17 cellular contexts compared by ENCODE assay signal in genomic region chr19:8302734-8303133, GRCh38. TPM values are rescaled to one million over a fixed set of nuclear protein-coding genes. Genes with fewer than 3 reads are reported as not detected.
DNase-seq lines count a peak whose midpoint lies in the region; ATAC-seq and TF ChIP-seq lines count a peak whose summit lies in the region.
"Had no signal": no experiment of that assay in that cellular context is flagged by ENCODE, and none has a peak within 500 bp of the region (broad histone marks: within the 10 kb centered on the region; RNA-seq: fewer than 3 reads in every experiment).

No MANE protein-coding gene starts in this region.

- no peaks in the 10 kb centered on the region for H3K9me3 ChIP-seq in lung (ENCODE audit: control insufficient read depth in 2 of 2, insufficient read depth in 1 of 2, low read length in 1 of 2)
- H3K9me3 ChIP-seq in naive thymus-derived CD4-positive, alpha-beta T cell (ENCODE audit: control insufficient read depth in 2 of 3, low read length in 3 of 3): no peaks in the 10 kb centered on the region
- H3K9me3 ChIP-seq: Caco-2, colonic mucosa, HAP-1 had no signal

- H3K36me3 Mint-ChIP-seq in natural killer cell: no peaks in the 10 kb centered on the region
- H3K36me3 Mint-ChIP-seq in natural killer cell treated with Interleukin-12 subunit alpha and Interleukin-12 subunit beta and Interleukin-15 and Interleukin-18, amount 100 ng/mL, for 72 hours: no peaks in the 10 kb centered on the region
- H3K36me3 Mint-ChIP-seq in naive thymus-derived CD4-positive, alpha-beta T cell: peaks cover 0 to 4% (median 0%) of the 10 kb centered on the region in 5 donors

- no peak overlapping the region for H3K4me3 ChIP-seq in lung
- H3K4me3 ChIP-seq in naive thymus-derived CD4-positive, alpha-beta T cell (ENCODE audit: low read length): no peak overlapping the region
- H3K4me3 ChIP-seq: colonic mucosa, HAP-1 had no signal

- peak; percentile 13 for DNase-seq in natural killer cell
- DNase-seq in natural killer cell treated with Interleukin-12 subunit alpha and Interleukin-12 subunit beta and Interleukin-15 and Interleukin-18, amount 100 ng/mL, for 72 hours (ENCODE audit: low spot score): no peak
- DNase-seq in activated CD8-positive, alpha-beta memory T cell treated with anti-CD3 and anti-CD28 coated beads, Interleukin-2, amount 50 U/mL, for 4 hours: peak; percentile 6
- peak; percentile 20 for DNase-seq in lung (ENCODE audit: low spot score)
- DNase-seq in naive thymus-derived CD4-positive, alpha-beta T cell: no peak
- DNase-seq: activated naive CD4-positive, alpha-beta T cell; MV-4-11; NCI-H2029; NCI-H446 had no signal

- H3K9me3 Mint-ChIP-seq in natural killer cell: no peaks in the 10 kb centered on the region
- no peaks in the 10 kb centered on the region for H3K9me3 Mint-ChIP-seq in natural killer cell treated with Interleukin-12 subunit alpha and Interleukin-12 subunit beta and Interleukin-15 and Interleukin-18, amount 100 ng/mL, for 72 hours
- H3K9me3 Mint-ChIP-seq in naive thymus-derived CD4-positive, alpha-beta T cell: no peaks in the 10 kb centered on the region
- H3K9me3 Mint-ChIP-seq: mesothelial cell of epicardium had no signal

- POLR2A ChIA-PET in naive thymus-derived CD4-positive, alpha-beta T cell (lab: Charles Lee): interaction anchor here (0.6 to 1.6 kb wide), 2 partner anchors 28 to 33 kb away, joined by 4 read pairs; no protein-coding TSS in a partner anchor

- ATAC-seq in natural killer cell (no peak), lung (ENCODE audit: insufficient read depth, low FRiP score) (no peak), HG02938 (IDR thresholded peaks at IDR 0.05; ENCODE audit: unreplicated experiment) (no peak), GM21526 (IDR thresholded peaks at IDR 0.05; ENCODE audit: low FRiP score, unreplicated experiment) (no peak)
- no peak for ATAC-seq in natural killer cell treated with Interleukin-12 subunit alpha and Interleukin-12 subunit beta and Interleukin-15 and Interleukin-18, amount 100 ng/mL, for 72 hours
- ATAC-seq in naive thymus-derived CD4-positive, alpha-beta T cell: no peak
- ATAC-seq: stimulated activated naive CD8-positive, alpha-beta T cell treated with anti-CD3 and anti-CD28 coated beads, Interleukin-15, Interleukin-2, amounts not matched to agents 100 U/mL and 50 U/mL, for 24 hours had no signal

- TF ChIP-seq CTCF in natural killer cell (IDR thresholded peaks at IDR 0.05) (no peak), lung (IDR thresholded peaks at IDR 0.05; ENCODE audit: control extremely low read depth, extremely low read depth) (no peak)

- H3K27me3 Mint-ChIP-seq in natural killer cell (ENCODE audit: low read depth in 2 of 2): no peaks in the 10 kb centered on the region
- H3K27me3 Mint-ChIP-seq in natural killer cell treated with Interleukin-12 subunit alpha and Interleukin-12 subunit beta and Interleukin-15 and Interleukin-18, amount 100 ng/mL, for 72 hours: no peaks in the 10 kb centered on the region
- H3K27me3 Mint-ChIP-seq in naive thymus-derived CD4-positive, alpha-beta T cell: no peaks in the 10 kb centered on the region

- peaks cover 21 to 29% of the 10 kb centered on the region in 2 donors for H3K4me1 Mint-ChIP-seq in natural killer cell
- peaks cover 17 to 21% of the 10 kb centered on the region in 2 donors for H3K4me1 Mint-ChIP-seq in natural killer cell treated with Interleukin-12 subunit alpha and Interleukin-12 subunit beta and Interleukin-15 and Interleukin-18, amount 100 ng/mL, for 72 hours (ENCODE audit: low read depth in 2 of 2)
- peaks cover 10 to 22% (median 19%) of the 10 kb centered on the region in 7 donors for H3K4me1 Mint-ChIP-seq in naive thymus-derived CD4-positive, alpha-beta T cell

- peaks cover 0 to 8% of the 10 kb centered on the region in 2 donors for H3K36me3 ChIP-seq in lung (ENCODE audit: control insufficient read depth in 2 of 2, insufficient read depth in 2 of 2, low read length in 2 of 2)
- peaks cover 0 to 25% (median 0%) of the 10 kb centered on the region in 3 experiments for H3K36me3 ChIP-seq in naive thymus-derived CD4-positive, alpha-beta T cell (ENCODE audit: control insufficient read depth in 2 of 3, insufficient read depth in 3 of 3, low read length in 3 of 3)
- H3K36me3 ChIP-seq: colonic mucosa had no signal

- H3K4me1 ChIP-seq in lung (ENCODE audit: control insufficient read depth in 2 of 2, insufficient read depth in 2 of 2, low read length in 2 of 2): peaks cover 0 to 10% of the 10 kb centered on the region in 2 donors
- peaks cover 12 to 16% of the 10 kb centered on the region in 2 donors for H3K4me1 ChIP-seq in naive thymus-derived CD4-positive, alpha-beta T cell (ENCODE audit: control insufficient read depth in 2 of 2, insufficient read depth in 2 of 2, low read length in 2 of 2)
- H3K4me1 ChIP-seq: Caco-2, colonic mucosa, HAP-1 had no signal

- no peak overlapping the region for H3K27ac ChIP-seq in lung (ENCODE audit: low read depth in 1 of 2, low read length in 1 of 2)
- no peak overlapping the region for H3K27ac ChIP-seq in naive thymus-derived CD4-positive, alpha-beta T cell (ENCODE audit: low read depth, low read length)
- H3K27ac ChIP-seq: colonic mucosa, HL-60 had no signal

- WGBS in lung, 2 donors: 73 to 75% methylated on average over 7 of the region's 7 CpGs

- intact Hi-C loops in natural killer cell (cut with micrococcal nuclease): no loop called here
- intact Hi-C loops in naive thymus-derived CD4-positive, alpha-beta T cell (cut with micrococcal nuclease): loop anchor here (10.0 kb wide), 3 partner anchors 48 to 1108 kb away; partner anchors contain the start of gene PNPLA6 (in 1 of the 2)

- no peak overlapping the region for H3K4me3 Mint-ChIP-seq in natural killer cell
- H3K4me3 Mint-ChIP-seq in natural killer cell treated with Interleukin-12 subunit alpha and Interleukin-12 subunit beta and Interleukin-15 and Interleukin-18, amount 100 ng/mL, for 72 hours: no peak overlapping the region
- H3K4me3 Mint-ChIP-seq in naive thymus-derived CD4-positive, alpha-beta T cell: no peak overlapping the region
- H3K4me3 Mint-ChIP-seq: mesothelial cell of epicardium had no signal

- no peaks in the 10 kb centered on the region for H3K27me3 ChIP-seq in lung (ENCODE audit: control insufficient read depth, insufficient read depth)
- H3K27me3 ChIP-seq in naive thymus-derived CD4-positive, alpha-beta T cell (ENCODE audit: control insufficient read depth in 2 of 2, insufficient read depth in 2 of 2, low read length in 2 of 2): no peaks in the 10 kb centered on the region
- H3K27me3 ChIP-seq: colonic mucosa had no signal

- H3K27ac Mint-ChIP-seq in natural killer cell: no peak overlapping the region
- no peak overlapping the region for H3K27ac Mint-ChIP-seq in natural killer cell treated with Interleukin-12 subunit alpha and Interleukin-12 subunit beta and Interleukin-15 and Interleukin-18, amount 100 ng/mL, for 72 hours
- no peak overlapping the region for H3K27ac Mint-ChIP-seq in naive thymus-derived CD4-positive, alpha-beta T cell
- H3K27ac Mint-ChIP-seq: mesothelial cell of epicardium had no signal

- CTCF ChIA-PET in naive thymus-derived CD4-positive, alpha-beta T cell (lab: Charles Lee): interaction anchor here (0.7 kb wide), 1 partner anchor 53 kb away, joined by 4 read pairs; no protein-coding TSS in a partner anchor

RNA-seq across cellular contexts. Expression of gene CD320, which starts 5.4 kb away (rescaled TPM):
- total RNA-seq in natural killer cell (10 to 100 TPM; 17.0 to 47.1 (median 38.7) TPM), lung (10 to 100 TPM; 19.1 to 53.8 TPM)
- 100 to 1,000 TPM in 1 of 2 donors, 10 to 100 TPM in 1; 45.2 to 110 TPM for total RNA-seq in natural killer cell treated with Interleukin-12 subunit alpha and Interleukin-12 subunit beta and Interleukin-15 and Interleukin-18, amount 100 ng/mL, for 72 hours
- 10 to 100 TPM; 38.6 to 55.6 TPM for polyA plus RNA-seq in lung
- total RNA-seq in naive thymus-derived CD4-positive, alpha-beta T cell: 10 to 100 TPM; 20.5 to 52.0 (median 27.2) TPM
- 10 to 100 TPM; 42.2 to 44.0 TPM for polyA plus RNA-seq in naive thymus-derived CD4-positive, alpha-beta T cell

RNA-seq across cellular contexts. Expression of gene NDUFA7, which starts 18.4 kb away (rescaled TPM):
- total RNA-seq in natural killer cell (10 to 100 TPM; 19.3 to 28.5 (median 28.4) TPM), lung (10 to 100 TPM; 10.6 to 54.1 TPM)
- total RNA-seq in natural killer cell treated with Interleukin-12 subunit alpha and Interleukin-12 subunit beta and Interleukin-15 and Interleukin-18, amount 100 ng/mL, for 72 hours: 10 to 100 TPM; 31.2 to 42.2 TPM
- 100 to 1,000 TPM; 119 to 239 TPM for polyA plus RNA-seq in lung
- total RNA-seq in naive thymus-derived CD4-positive, alpha-beta T cell: 10 to 100 TPM; 16.8 to 50.3 (median 30.0) TPM
- 100 to 1,000 TPM; 108 to 121 TPM for polyA plus RNA-seq in naive thymus-derived CD4-positive, alpha-beta T cell

RNA-seq across cellular contexts. Expression of gene RPS28, which starts 18.6 kb away (rescaled TPM):
- 1,000 to 10,000 TPM; 1,133 to 1,486 (median 1,403) TPM for total RNA-seq in natural killer cell
- total RNA-seq in natural killer cell treated with Interleukin-12 subunit alpha and Interleukin-12 subunit beta and Interleukin-15 and Interleukin-18, amount 100 ng/mL, for 72 hours: 1,000 to 10,000 TPM; 1,268 to 1,635 TPM
- total RNA-seq in lung: 1,000 to 10,000 TPM in 1 of 2 donors, 100 to 1,000 TPM in 1; 847 to 1,744 TPM
- 1,000 to 10,000 TPM in 1 of 2 donors, 100 to 1,000 TPM in 1; 588 to 1,897 TPM for polyA plus RNA-seq in lung
- total RNA-seq in naive thymus-derived CD4-positive, alpha-beta T cell: 1,000 to 10,000 TPM; 2,319 to 4,111 (median 3,327) TPM
- polyA plus RNA-seq in naive thymus-derived CD4-positive, alpha-beta T cell: 1,000 to 10,000 TPM; 3,564 to 3,677 TPM

RNA-seq across cellular contexts. Expression of gene KANK3, which starts 40.3 kb away (rescaled TPM):
- total RNA-seq in natural killer cell (10 to 100 TPM in 1 of 3 donors, 1 to 10 TPM in 2; 5.7 to 16.9 (median 8.4) TPM), lung (10 to 100 TPM; 24.2 to 42.3 TPM)
- total RNA-seq in natural killer cell treated with Interleukin-12 subunit alpha and Interleukin-12 subunit beta and Interleukin-15 and Interleukin-18, amount 100 ng/mL, for 72 hours: 1 to 10 TPM; 1.5 to 4.4 TPM
- 10 to 100 TPM; 24.0 to 29.1 TPM for polyA plus RNA-seq in lung
- 1 to 10 TPM; 1.3 to 4.4 (median 1.8) TPM for total RNA-seq in naive thymus-derived CD4-positive, alpha-beta T cell
- polyA plus RNA-seq in naive thymus-derived CD4-positive, alpha-beta T cell: under 1 TPM; 0.52 to 0.72 TPM

Comparison
In these comparisons a context has a peak if more than half of its experiments do, and no peak if none do; other contexts are left out.
1. DNase-seq: peak in natural killer cell (single experiment), activated CD8-positive, alpha-beta memory T cell treated with anti-CD3 and anti-CD28 coated beads, Interleukin-2, amount 50 U/mL, for 4 hours (single experiment) and lung (single experiment); none in natural killer cell treated with Interleukin-12 subunit alpha and Interleukin-12 subunit beta and Interleukin-15 and Interleukin-18, amount 100 ng/mL, for 72 hours (single experiment) and naive thymus-derived CD4-positive, alpha-beta T cell (0 of 9).